In the genomic region with DNA sequence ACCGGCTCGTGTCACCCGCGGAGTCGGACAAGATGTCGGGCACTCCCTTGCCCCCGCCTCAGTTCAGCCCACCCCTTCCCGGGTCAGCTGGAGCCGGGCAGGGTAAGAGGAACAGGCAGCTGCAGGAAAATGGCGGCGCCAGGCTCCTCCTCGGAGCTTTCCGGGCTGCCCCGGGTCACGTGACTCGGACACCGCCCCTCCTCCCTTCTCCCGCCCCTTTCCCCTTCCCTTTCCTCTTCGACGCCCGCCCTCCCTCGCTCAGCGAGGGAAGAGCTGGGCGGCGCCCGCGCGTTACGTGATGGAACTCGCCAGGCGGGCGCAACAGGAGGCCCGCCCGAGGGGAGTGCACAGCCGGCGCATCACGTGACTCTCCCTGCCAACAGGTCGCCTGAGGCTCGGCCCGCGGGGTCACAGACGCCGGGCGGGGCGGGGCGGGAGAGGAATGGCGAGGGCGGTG, we compare ENCODE assay signal across 1 cellular context.
TF ChIP-seq lines count a peak whose summit lies in the region.

A gene with protein sequence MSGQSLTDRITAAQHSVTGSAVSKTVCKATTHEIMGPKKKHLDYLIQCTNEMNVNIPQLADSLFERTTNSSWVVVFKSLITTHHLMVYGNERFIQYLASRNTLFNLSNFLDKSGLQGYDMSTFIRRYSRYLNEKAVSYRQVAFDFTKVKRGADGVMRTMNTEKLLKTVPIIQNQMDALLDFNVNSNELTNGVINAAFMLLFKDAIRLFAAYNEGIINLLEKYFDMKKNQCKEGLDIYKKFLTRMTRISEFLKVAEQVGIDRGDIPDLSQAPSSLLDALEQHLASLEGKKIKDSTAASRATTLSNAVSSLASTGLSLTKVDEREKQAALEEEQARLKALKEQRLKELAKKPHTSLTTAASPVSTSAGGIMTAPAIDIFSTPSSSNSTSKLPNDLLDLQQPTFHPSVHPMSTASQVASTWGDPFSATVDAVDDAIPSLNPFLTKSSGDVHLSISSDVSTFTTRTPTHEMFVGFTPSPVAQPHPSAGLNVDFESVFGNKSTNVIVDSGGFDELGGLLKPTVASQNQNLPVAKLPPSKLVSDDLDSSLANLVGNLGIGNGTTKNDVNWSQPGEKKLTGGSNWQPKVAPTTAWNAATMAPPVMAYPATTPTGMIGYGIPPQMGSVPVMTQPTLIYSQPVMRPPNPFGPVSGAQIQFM (minus strand): TSS at position 134 of the 457 bp plus-strand sequence. CDS start 304 bp downstream, outside the sequence.

TF ChIP-seq in HepG2, 621 proteins besides CTCF, POLR2A, EP300 and RAD21 (continued from another document and continues in another):
- TF ChIP-seq, protein P1, sequence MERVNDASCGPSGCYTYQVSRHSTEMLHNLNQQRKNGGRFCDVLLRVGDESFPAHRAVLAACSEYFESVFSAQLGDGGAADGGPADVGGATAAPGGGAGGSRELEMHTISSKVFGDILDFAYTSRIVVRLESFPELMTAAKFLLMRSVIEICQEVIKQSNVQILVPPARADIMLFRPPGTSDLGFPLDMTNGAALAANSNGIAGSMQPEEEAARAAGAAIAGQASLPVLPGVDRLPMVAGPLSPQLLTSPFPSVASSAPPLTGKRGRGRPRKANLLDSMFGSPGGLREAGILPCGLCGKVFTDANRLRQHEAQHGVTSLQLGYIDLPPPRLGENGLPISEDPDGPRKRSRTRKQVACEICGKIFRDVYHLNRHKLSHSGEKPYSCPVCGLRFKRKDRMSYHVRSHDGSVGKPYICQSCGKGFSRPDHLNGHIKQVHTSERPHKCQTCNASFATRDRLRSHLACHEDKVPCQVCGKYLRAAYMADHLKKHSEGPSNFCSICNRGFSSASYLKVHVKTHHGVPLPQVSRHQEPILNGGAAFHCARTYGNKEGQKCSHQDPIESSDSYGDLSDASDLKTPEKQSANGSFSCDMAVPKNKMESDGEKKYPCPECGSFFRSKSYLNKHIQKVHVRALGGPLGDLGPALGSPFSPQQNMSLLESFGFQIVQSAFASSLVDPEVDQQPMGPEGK (CRISPR knock-in tag; IDR thresholded peaks at IDR 0.05), result peak; percentile 72; the same call in 1 of the 2 replicates
- TF ChIP-seq ZNF546 (CRISPR knock-in tag; conservative IDR thresholded peaks at IDR 0.05) (0 out of 2 replicates have a peak, but pooled peaks have one; percentile 40), HOXA5 (CRISPR knock-in tag; IDR thresholded peaks at IDR 0.05) (0 out of 2 replicates have a peak, but pooled peaks have one; percentile 62), ZNF644 (CRISPR knock-in tag; IDR thresholded peaks at IDR 0.05; ENCODE audit: low read depth) (no peak), CCDC6 (CRISPR knock-in tag; IDR thresholded peaks at IDR 0.05) (peak; percentile 84), HOXA9 (CRISPR knock-in tag; IDR thresholded peaks at IDR 0.05; ENCODE audit: borderline replicate concordance) (no peak), RCOR2 (CRISPR knock-in tag; IDR thresholded peaks at IDR 0.05) (no peak), ZNF558 (CRISPR knock-in tag; IDR thresholded peaks at IDR 0.05; ENCODE audit: borderline replicate concordance) (no peak; the same call in 1 of the 2 replicates), ZNF501 (CRISPR knock-in tag; IDR thresholded peaks at IDR 0.05) (peak; percentile 43), ZNF33A (CRISPR knock-in tag; IDR thresholded peaks at IDR 0.05; ENCODE audit: borderline replicate concordance) (peak; percentile 60; the same call in 1 of the 2 replicates), KAT7 (CRISPR knock-in tag; IDR thresholded peaks at IDR 0.05; ENCODE audit: borderline replicate concordance) (peak; percentile 63; the same call in 1 of the 2 replicates), MZF1 (CRISPR knock-in tag; IDR thresholded peaks at IDR 0.05; ENCODE audit: borderline replicate concordance) (no peak), ZNF841 (CRISPR knock-in tag; IDR thresholded peaks at IDR 0.05; ENCODE audit: borderline replicate concordance) (no peak), NFRKB (IDR thresholded peaks at IDR 0.05) (0 out of 2 replicates have a peak, but pooled peaks have one; percentile 21), ZNF672 (CRISPR knock-in tag; IDR thresholded peaks at IDR 0.05) (no peak), ZNF775 (CRISPR knock-in tag; IDR thresholded peaks at IDR 0.05; ENCODE audit: borderline replicate concordance) (no peak), NCOA1 (CRISPR knock-in tag; IDR thresholded peaks at IDR 0.05) (no peak), ZNF256 (CRISPR knock-in tag; conservative IDR thresholded peaks at IDR 0.05) (no peak), RBM39 (IDR thresholded peaks at IDR 0.05; ENCODE audit: low read depth, low read length, poor library complexity, severe bottlenecking) (no peak), ZSCAN21 (CRISPR knock-in tag; IDR thresholded peaks at IDR 0.05; ENCODE audit: borderline replicate concordance) (peak; percentile 38; the same call in 1 of the 2 replicates), RXRB (CRISPR knock-in tag; IDR thresholded peaks at IDR 0.05; ENCODE audit: borderline replicate concordance) (peak; percentile 84), ZNF678 (CRISPR knock-in tag; IDR thresholded peaks at IDR 0.05) (no peak), ZNF367 (CRISPR knock-in tag; IDR thresholded peaks at IDR 0.05; ENCODE audit: borderline replicate concordance) (no peak; the same call in 1 of the 2 replicates), ZNF264 (CRISPR knock-in tag; IDR thresholded peaks at IDR 0.05) (no peak), AGO2 (optimal IDR thresholded peaks at IDR 0.05; ENCODE audit: low read depth, low read length) (no peak), KLF15 (CRISPR knock-in tag; IDR thresholded peaks at IDR 0.05; ENCODE audit: borderline replicate concordance) (no peak; the same call in 1 of the 2 replicates), RELA (CRISPR knock-in tag; IDR thresholded peaks at IDR 0.05) (no peak)
- TF ChIP-seq, protein P2, sequence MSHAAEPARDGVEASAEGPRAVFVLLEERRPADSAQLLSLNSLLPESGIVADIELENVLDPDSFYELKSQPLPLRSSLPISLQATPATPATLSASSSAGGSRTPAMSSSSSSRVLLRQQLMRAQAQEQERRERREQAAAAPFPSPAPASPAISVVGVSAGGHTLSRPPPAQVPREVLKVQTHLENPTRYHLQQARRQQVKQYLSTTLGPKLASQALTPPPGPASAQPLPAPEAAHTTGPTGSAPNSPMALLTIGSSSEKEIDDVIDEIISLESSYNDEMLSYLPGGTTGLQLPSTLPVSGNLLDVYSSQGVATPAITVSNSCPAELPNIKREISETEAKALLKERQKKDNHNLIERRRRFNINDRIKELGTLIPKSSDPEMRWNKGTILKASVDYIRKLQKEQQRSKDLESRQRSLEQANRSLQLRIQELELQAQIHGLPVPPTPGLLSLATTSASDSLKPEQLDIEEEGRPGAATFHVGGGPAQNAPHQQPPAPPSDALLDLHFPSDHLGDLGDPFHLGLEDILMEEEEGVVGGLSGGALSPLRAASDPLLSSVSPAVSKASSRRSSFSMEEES (CRISPR knock-in tag; IDR thresholded peaks at IDR 0.05), result peak; percentile 91
- TF ChIP-seq, protein P3, sequence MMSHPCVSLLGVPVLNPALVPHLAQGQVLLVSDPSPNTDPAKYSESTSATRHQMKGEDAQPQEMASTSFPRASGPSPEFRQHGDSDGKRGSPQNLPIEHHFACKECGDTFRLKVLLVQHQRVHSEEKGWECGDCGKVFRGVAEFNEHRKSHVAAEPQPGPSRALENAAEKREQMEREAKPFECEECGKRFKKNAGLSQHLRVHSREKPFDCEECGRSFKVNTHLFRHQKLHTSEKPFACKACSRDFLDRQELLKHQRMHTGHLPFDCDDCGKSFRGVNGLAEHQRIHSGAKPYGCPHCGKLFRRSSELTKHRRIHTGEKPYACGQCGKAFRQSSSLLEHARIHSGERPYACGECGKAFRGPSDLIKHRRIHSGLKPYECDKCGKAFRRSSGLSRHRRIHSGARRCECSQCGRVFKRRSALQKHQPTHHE (CRISPR knock-in tag; IDR thresholded peaks at IDR 0.05; ENCODE audit: borderline replicate concordance), result 0 out of 2 replicates have a peak, but pooled peaks have one; percentile 26
- TF ChIP-seq, protein P4, sequence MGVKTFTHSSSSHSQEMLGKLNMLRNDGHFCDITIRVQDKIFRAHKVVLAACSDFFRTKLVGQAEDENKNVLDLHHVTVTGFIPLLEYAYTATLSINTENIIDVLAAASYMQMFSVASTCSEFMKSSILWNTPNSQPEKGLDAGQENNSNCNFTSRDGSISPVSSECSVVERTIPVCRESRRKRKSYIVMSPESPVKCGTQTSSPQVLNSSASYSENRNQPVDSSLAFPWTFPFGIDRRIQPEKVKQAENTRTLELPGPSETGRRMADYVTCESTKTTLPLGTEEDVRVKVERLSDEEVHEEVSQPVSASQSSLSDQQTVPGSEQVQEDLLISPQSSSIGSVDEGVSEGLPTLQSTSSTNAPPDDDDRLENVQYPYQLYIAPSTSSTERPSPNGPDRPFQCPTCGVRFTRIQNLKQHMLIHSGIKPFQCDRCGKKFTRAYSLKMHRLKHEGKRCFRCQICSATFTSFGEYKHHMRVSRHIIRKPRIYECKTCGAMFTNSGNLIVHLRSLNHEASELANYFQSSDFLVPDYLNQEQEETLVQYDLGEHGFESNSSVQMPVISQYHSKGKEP (CRISPR knock-in tag; IDR thresholded peaks at IDR 0.05), result no peak
- TF ChIP-seq, protein P5, sequence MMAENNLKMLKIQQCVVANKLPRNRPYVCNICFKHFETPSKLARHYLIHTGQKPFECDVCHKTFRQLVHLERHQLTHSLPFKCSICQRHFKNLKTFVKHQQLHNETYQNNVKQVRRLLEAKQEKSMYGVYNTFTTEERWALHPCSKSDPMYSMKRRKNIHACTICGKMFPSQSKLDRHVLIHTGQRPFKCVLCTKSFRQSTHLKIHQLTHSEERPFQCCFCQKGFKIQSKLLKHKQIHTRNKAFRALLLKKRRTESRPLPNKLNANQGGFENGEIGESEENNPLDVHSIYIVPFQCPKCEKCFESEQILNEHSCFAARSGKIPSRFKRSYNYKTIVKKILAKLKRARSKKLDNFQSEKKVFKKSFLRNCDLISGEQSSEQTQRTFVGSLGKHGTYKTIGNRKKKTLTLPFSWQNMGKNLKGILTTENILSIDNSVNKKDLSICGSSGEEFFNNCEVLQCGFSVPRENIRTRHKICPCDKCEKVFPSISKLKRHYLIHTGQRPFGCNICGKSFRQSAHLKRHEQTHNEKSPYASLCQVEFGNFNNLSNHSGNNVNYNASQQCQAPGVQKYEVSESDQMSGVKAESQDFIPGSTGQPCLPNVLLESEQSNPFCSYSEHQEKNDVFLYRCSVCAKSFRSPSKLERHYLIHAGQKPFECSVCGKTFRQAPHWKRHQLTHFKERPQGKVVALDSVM (CRISPR knock-in tag; IDR thresholded peaks at IDR 0.05), result no peak
- TF ChIP-seq, protein P6, sequence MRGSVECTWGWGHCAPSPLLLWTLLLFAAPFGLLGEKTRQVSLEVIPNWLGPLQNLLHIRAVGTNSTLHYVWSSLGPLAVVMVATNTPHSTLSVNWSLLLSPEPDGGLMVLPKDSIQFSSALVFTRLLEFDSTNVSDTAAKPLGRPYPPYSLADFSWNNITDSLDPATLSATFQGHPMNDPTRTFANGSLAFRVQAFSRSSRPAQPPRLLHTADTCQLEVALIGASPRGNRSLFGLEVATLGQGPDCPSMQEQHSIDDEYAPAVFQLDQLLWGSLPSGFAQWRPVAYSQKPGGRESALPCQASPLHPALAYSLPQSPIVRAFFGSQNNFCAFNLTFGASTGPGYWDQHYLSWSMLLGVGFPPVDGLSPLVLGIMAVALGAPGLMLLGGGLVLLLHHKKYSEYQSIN (CRISPR knock-in tag; IDR thresholded peaks at IDR 0.05; ENCODE audit: borderline replicate concordance), result no peak
- TF ChIP-seq, protein P7, sequence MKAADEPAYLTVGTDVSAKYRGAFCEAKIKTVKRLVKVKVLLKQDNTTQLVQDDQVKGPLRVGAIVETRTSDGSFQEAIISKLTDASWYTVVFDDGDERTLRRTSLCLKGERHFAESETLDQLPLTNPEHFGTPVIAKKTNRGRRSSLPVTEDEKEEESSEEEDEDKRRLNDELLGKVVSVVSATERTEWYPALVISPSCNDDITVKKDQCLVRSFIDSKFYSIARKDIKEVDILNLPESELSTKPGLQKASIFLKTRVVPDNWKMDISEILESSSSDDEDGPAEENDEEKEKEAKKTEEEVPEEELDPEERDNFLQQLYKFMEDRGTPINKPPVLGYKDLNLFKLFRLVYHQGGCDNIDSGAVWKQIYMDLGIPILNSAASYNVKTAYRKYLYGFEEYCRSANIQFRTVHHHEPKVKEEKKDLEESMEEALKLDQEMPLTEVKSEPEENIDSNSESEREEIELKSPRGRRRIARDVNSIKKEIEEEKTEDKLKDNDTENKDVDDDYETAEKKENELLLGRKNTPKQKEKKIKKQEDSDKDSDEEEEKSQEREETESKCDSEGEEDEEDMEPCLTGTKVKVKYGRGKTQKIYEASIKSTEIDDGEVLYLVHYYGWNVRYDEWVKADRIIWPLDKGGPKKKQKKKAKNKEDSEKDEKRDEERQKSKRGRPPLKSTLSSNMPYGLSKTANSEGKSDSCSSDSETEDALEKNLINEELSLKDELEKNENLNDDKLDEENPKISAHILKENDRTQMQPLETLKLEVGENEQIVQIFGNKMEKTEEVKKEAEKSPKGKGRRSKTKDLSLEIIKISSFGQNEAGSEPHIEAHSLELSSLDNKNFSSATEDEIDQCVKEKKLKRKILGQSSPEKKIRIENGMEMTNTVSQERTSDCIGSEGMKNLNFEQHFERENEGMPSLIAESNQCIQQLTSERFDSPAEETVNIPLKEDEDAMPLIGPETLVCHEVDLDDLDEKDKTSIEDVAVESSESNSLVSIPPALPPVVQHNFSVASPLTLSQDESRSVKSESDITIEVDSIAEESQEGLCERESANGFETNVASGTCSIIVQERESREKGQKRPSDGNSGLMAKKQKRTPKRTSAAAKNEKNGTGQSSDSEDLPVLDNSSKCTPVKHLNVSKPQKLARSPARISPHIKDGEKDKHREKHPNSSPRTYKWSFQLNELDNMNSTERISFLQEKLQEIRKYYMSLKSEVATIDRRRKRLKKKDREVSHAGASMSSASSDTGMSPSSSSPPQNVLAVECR (CRISPR knock-in tag; IDR thresholded peaks at IDR 0.05; ENCODE audit: borderline replicate concordance), result peak; percentile 67; the same call in 1 of the 2 replicates
- TF ChIP-seq, protein P8, sequence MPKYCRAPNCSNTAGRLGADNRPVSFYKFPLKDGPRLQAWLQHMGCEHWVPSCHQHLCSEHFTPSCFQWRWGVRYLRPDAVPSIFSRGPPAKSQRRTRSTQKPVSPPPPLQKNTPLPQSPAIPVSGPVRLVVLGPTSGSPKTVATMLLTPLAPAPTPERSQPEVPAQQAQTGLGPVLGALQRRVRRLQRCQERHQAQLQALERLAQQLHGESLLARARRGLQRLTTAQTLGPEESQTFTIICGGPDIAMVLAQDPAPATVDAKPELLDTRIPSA (CRISPR knock-in tag; IDR thresholded peaks at IDR 0.05; ENCODE audit: borderline replicate concordance), result no peak
